Comparison of ENCODE assay signal across 1 cellular context in the genomic region with DNA sequence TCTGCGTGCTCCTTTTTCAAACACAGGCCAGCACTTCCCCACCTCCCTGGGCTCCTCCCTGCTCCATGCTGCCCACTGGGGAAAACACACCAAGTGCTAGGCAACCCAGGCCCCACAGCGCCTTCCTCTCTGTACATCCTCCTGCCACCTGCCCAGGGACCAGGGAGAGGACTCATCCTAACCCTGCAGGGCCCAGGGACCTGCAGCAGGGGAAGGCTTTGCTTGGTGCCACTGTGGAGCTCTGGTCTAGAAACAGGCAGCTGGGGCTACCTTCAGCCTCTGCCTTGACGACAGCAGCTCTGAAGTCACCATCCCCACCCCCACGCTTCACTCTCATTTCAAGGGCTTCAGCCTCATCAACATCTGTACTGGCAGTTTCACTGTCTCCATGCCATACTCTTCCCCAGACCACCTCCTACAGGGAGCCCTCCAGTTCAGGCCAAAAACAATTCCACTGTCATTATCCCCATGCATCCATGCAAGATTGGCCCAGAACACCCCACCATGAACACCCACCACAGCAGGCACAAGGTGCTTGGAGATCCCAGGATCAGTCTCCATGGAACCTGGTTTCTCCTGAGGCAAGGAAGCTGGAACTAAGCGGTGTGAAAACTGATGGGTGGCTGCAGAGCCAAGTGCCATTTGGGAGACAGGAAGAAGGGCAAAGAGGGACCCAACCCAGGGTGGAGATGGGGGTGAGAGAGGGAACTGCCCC.
TF ChIP-seq lines count a peak whose summit lies in the region.

No MANE protein-coding gene starts in this region.

TF ChIP-seq in HepG2, 621 proteins besides CTCF, POLR2A, EP300 and RAD21:
- TF ChIP-seq FLYWCH1 (CRISPR knock-in tag; IDR thresholded peaks at IDR 0.05): 0 out of 2 replicates have a peak, but pooled peaks have one; percentile 7
- no peak for TF ChIP-seq FOSL1 (CRISPR knock-in tag; IDR thresholded peaks at IDR 0.05; ENCODE audit: borderline replicate concordance)
- TF ChIP-seq ZNF263 (CRISPR knock-in tag; IDR thresholded peaks at IDR 0.05): peak; percentile 56
TF ChIP-seq in HepG2: peak in this region for 2.
